1 cellular context compared by ENCODE assay signal in genomic region chr19:55333870-55334269, GRCh38.
A peak's percentile ranks its signal among the peaks of the same experiment; 100 is the strongest.
TF ChIP-seq lines count a peak whose summit lies in the region.

No MANE protein-coding gene starts in this region.

TF ChIP-seq in HepG2, 621 proteins besides CTCF, POLR2A, EP300 and RAD21 (continued from another document):
- TF ChIP-seq NR2F6 (IDR thresholded peaks at IDR 0.05) (no peak), NR2F6 (CRISPR knock-in tag; IDR thresholded peaks at IDR 0.05) (no peak; the same call in 1 of the 2 replicates), ZFP36L2 (CRISPR knock-in tag; IDR thresholded peaks at IDR 0.05) (no peak), PAF1 (CRISPR knock-in tag; IDR thresholded peaks at IDR 0.05) (no peak), HES4 (CRISPR knock-in tag; IDR thresholded peaks at IDR 0.05; ENCODE audit: borderline replicate concordance) (no peak), ZNF713 (CRISPR knock-in tag; IDR thresholded peaks at IDR 0.05) (no peak), ZNF124 (CRISPR knock-in tag; IDR thresholded peaks at IDR 0.05) (no peak), ZNF572 (CRISPR knock-in tag; IDR thresholded peaks at IDR 0.05) (no peak; the same call in 1 of the 2 replicates), ZNF839 (CRISPR knock-in tag; IDR thresholded peaks at IDR 0.05; ENCODE audit: borderline replicate concordance) (no peak), POGK (CRISPR knock-in tag; conservative IDR thresholded peaks at IDR 0.05) (no peak), PCBP1 (IDR thresholded peaks at IDR 0.05; ENCODE audit: borderline replicate concordance, low read depth, low read length) (no peak), ZFP36 (IDR thresholded peaks at IDR 0.05; ENCODE audit: borderline replicate concordance, low read depth, low read length, partially characterized antibody) (no peak), ZNF616 (CRISPR knock-in tag; IDR thresholded peaks at IDR 0.05; ENCODE audit: low read depth) (no peak), SATB2 (CRISPR knock-in tag; IDR thresholded peaks at IDR 0.05) (no peak), ZNF646 (CRISPR knock-in tag; IDR thresholded peaks at IDR 0.05) (no peak), IKZF1 (IDR thresholded peaks at IDR 0.05) (no peak), NFAT5 (CRISPR knock-in tag; IDR thresholded peaks at IDR 0.05) (no peak), ZBTB43 (CRISPR knock-in tag; conservative IDR thresholded peaks at IDR 0.05) (no peak), TBX3 (IDR thresholded peaks at IDR 0.05; ENCODE audit: borderline replicate concordance) (0 out of 2 replicates have a peak, but pooled peaks have one; percentile 18), RORA (CRISPR knock-in tag; IDR thresholded peaks at IDR 0.05) (no peak), PLRG1 (conservative IDR thresholded peaks at IDR 0.05) (no peak), HBP1 (CRISPR knock-in tag; IDR thresholded peaks at IDR 0.05; ENCODE audit: low read depth) (no peak), IKZF4 (CRISPR knock-in tag; IDR thresholded peaks at IDR 0.05; ENCODE audit: borderline replicate concordance, low read depth, not compliant biosample characterization) (no peak), PHF5A (CRISPR knock-in tag; IDR thresholded peaks at IDR 0.05; ENCODE audit: low read depth, unreplicated experiment) (peak; percentile 26), MZF1 (CRISPR knock-in tag; IDR thresholded peaks at IDR 0.05; ENCODE audit: borderline replicate concordance) (no peak)
- TF ChIP-seq, protein P1, sequence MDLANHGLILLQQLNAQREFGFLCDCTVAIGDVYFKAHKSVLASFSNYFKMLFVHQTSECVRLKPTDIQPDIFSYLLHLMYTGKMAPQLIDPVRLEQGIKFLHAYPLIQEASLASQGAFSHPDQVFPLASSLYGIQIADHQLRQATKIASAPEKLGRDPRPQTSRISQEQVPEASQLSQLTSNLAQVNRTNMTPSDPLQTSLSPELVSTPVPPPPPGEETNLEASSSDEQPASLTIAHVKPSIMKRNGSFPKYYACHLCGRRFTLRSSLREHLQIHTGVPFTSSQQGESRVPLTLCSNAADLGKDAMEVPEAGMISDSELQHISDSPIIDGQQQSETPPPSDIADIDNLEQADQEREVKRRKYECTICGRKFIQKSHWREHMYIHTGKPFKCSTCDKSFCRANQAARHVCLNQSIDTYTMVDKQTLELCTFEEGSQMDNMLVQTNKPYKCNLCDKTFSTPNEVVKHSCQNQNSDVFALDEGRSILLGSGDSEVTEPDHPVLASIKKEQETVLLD (CRISPR knock-in tag; IDR thresholded peaks at IDR 0.05; ENCODE audit: low read depth): no peak
- TF ChIP-seq, protein P2, sequence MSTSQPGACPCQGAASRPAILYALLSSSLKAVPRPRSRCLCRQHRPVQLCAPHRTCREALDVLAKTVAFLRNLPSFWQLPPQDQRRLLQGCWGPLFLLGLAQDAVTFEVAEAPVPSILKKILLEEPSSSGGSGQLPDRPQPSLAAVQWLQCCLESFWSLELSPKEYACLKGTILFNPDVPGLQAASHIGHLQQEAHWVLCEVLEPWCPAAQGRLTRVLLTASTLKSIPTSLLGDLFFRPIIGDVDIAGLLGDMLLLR (CRISPR knock-in tag; IDR thresholded peaks at IDR 0.05): no peak
